8 cellular contexts compared by ENCODE assay signal in the genomic region with DNA sequence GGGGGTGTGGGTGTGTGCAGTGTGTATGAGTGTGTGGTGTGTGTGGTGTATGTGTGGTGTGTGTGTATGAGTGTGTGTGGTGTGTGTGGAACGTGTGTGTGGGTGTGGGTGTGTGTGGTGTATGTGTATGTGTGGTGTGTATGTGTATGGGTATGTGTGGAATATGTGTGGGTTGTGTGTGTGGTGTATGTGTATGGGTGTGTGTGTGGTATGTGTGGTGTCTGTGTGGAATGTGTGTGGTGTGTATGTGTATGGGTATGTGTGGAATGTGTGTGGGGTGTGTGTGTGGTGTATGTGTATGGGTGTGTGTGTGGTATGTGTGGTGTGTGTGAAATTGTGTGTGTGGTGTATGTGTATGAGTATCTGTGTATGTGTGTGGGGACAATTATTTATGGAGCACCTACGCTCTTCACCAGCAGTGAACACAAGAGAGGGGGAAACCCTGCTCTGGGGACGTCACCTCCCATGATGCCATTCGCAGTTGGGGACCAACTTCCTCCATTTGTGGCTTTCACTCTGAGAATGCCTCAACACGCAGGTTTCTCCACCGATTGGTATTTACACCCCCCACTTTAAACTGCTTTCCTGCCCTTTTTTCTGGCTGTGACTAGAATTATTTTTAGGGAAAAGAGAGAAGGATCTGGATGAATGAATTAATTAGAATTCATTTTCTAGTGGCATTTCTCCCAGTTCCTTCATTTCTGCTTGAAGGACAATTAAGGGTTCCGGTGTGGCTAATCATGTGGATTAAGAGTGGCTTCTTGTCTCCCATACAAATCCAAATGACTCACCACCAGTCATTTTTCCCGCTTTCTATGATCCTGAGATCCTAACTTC.
DNase-seq lines count a peak whose midpoint lies in the region; ATAC-seq and TF ChIP-seq lines count a peak whose summit lies in the region.

No MANE protein-coding gene starts in this region.

- H3K9me3 Mint-ChIP-seq in naive thymus-derived CD8-positive, alpha-beta T cell = peaks cover 0 to 19% (median 8%) of the 10 kb centered on the region in 9 donors
- H3K9me3 Mint-ChIP-seq in glutamatergic neuron (ENCODE audit: unreplicated experiment) = peaks cover 7% of the 10 kb centered on the region

- ATAC-seq in GM21528 (IDR thresholded peaks at IDR 0.05; ENCODE audit: low FRiP score, unreplicated experiment) = peak; percentile 94
- peak; percentile 93 to 96 for ATAC-seq in naive thymus-derived CD8-positive, alpha-beta T cell

- DNase-seq in KG1 (lab: John Stamatoyannopoulos, UW) (peak; percentile 60), NCI-H2081 (lab: John Stamatoyannopoulos, UW) (no peak), glutamatergic neuron (no peak), DMS114 treated with DMSO at 0.1 percent for 48 hours (lab: John Stamatoyannopoulos, UW; ENCODE audit: unreplicated experiment) (no peak)
- peak; percentile 49 for DNase-seq in activated CD8-positive, alpha-beta memory T cell treated with anti-CD3 and anti-CD28 coated beads, Interleukin-2, amount 50 U/mL, for 4 hours
- peak in 9 of 10 donors; percentile 13 to 79 (median 57) for DNase-seq in naive thymus-derived CD8-positive, alpha-beta T cell

- TF ChIP-seq POLR2A in GM10847 (IDR thresholded peaks at IDR 0.05; ENCODE audit: extremely low read depth, insufficient read length) = peak; percentile 23

- peaks cover 0 to 9% (median 2%) of the 10 kb centered on the region in 4 donors for H3K4me1 Mint-ChIP-seq in naive thymus-derived CD8-positive, alpha-beta T cell
- peaks cover 6% of the 10 kb centered on the region for H3K4me1 Mint-ChIP-seq in glutamatergic neuron (ENCODE audit: low read depth, unreplicated experiment)

- H3K4me3 Mint-ChIP-seq in naive thymus-derived CD8-positive, alpha-beta T cell = no peak overlapping the region
- H3K4me3 Mint-ChIP-seq in glutamatergic neuron (ENCODE audit: unreplicated experiment) = no peak overlapping the region

- peaks cover 0 to 8% (median 5%) of the 10 kb centered on the region in 3 donors for H3K36me3 Mint-ChIP-seq in naive thymus-derived CD8-positive, alpha-beta T cell
- no peaks in the 10 kb centered on the region for H3K36me3 Mint-ChIP-seq in glutamatergic neuron (ENCODE audit: unreplicated experiment)

- peaks cover 9 to 24% (median 14%) of the 10 kb centered on the region in 5 donors for H3K27me3 Mint-ChIP-seq in naive thymus-derived CD8-positive, alpha-beta T cell
- H3K27me3 Mint-ChIP-seq in glutamatergic neuron (ENCODE audit: unreplicated experiment) = peaks cover 3% of the 10 kb centered on the region

- POLR2A ChIA-PET in naive thymus-derived CD8-positive, alpha-beta T cell (lab: Charles Lee) = no interaction called here

- no peak overlapping the region for H3K27ac Mint-ChIP-seq in naive thymus-derived CD8-positive, alpha-beta T cell
- H3K27ac Mint-ChIP-seq in glutamatergic neuron (ENCODE audit: unreplicated experiment) = no peak overlapping the region

- no peak for TF ChIP-seq CTCF in glutamatergic neuron (IDR thresholded peaks at IDR 0.05; ENCODE audit: partially characterized antibody, unreplicated experiment)

Comparison
In these comparisons a context has a peak if more than half of its experiments do, and no peak if none do; other contexts are left out.
1. DNase-seq: peak in KG1 (single experiment), activated CD8-positive, alpha-beta memory T cell treated with anti-CD3 and anti-CD28 coated beads, Interleukin-2, amount 50 U/mL, for 4 hours (single experiment) and naive thymus-derived CD8-positive, alpha-beta T cell (9 of 10); none in NCI-H2081 (0 of 2), glutamatergic neuron (single experiment) and DMS114 treated with DMSO at 0.1 percent for 48 hours (single experiment).